ENCODE assay signal across 15 cellular contexts in genomic region chr5:96326902-96327301, GRCh38.
DNase-seq lines count a peak whose midpoint lies in the region; ATAC-seq lines count a peak whose summit lies in the region.
"Had no signal": no experiment of that assay in that cellular context is flagged by ENCODE, and none has a peak within 500 bp of the region (broad histone marks: within the 10 kb centered on the region; RNA-seq: fewer than 3 reads in every experiment).

No MANE protein-coding gene starts in this region.

- peak; percentile 87 for ATAC-seq in GM18498 (IDR thresholded peaks at IDR 0.05; ENCODE audit: unreplicated experiment)
- ATAC-seq in GM19397 (IDR thresholded peaks at IDR 0.05; ENCODE audit: unreplicated experiment), result peak; percentile 54
- peak; percentile 81 for ATAC-seq in HG02678 (IDR thresholded peaks at IDR 0.05; ENCODE audit: unreplicated experiment)
- ATAC-seq in HG03378 (IDR thresholded peaks at IDR 0.05; ENCODE audit: unreplicated experiment), result peak; percentile 80
- ATAC-seq: A549, PC-3 had no signal

- H3K4me1 Mint-ChIP-seq in activated naive CD8-positive, alpha-beta T cell treated with anti-CD3 and anti-CD28 coated beads for 36 hours, result peaks cover 5% of the 10 kb centered on the region

- no peak overlapping the region for H3K27ac Mint-ChIP-seq in activated naive CD8-positive, alpha-beta T cell treated with anti-CD3 and anti-CD28 coated beads for 36 hours

- no peaks in the 10 kb centered on the region for H3K36me3 Mint-ChIP-seq in activated naive CD8-positive, alpha-beta T cell treated with anti-CD3 and anti-CD28 coated beads for 36 hours

- H3K4me3 Mint-ChIP-seq in activated naive CD8-positive, alpha-beta T cell treated with anti-CD3 and anti-CD28 coated beads for 36 hours, result no peak overlapping the region

- H3K9me3 Mint-ChIP-seq in activated naive CD8-positive, alpha-beta T cell treated with anti-CD3 and anti-CD28 coated beads for 36 hours, result no peaks in the 10 kb centered on the region

- DNase-seq in activated naive CD8-positive, alpha-beta T cell treated with anti-CD3 and anti-CD28 coated beads for 36 hours, result no peak
- DNase-seq in SKM-1 treated with dmso at 0.1 percent for 144 hours (lab: John Stamatoyannopoulos, UW; ENCODE audit: unreplicated experiment) (no peak), AG08395 (ENCODE audit: low spot score) (no peak)
- DNase-seq in activated CD8-positive, alpha-beta memory T cell treated with anti-CD3 and anti-CD28 coated beads, Interleukin-2, amount 50 U/mL, for 48 hours, result no peak
- DNase-seq: activated naive CD4-positive, alpha-beta T cell treated with anti-CD3 and anti-CD28 coated beads, Interleukin-2, amount 50 U/mL, for 16 hours; central memory CD4-positive, alpha-beta T cell; hippocampal formation; Kasumi-1; PC-3; thyroid gland had no signal

- H3K27me3 Mint-ChIP-seq in activated naive CD8-positive, alpha-beta T cell treated with anti-CD3 and anti-CD28 coated beads for 36 hours, result peaks cover 18% of the 10 kb centered on the region
